ENCODE assay signal across 1 cellular context in genomic region chr20:2658414-2659354, GRCh38.
TF ChIP-seq lines count a peak whose summit lies in the region.

No MANE protein-coding gene starts in this region.

TF ChIP-seq in HEK293, 187 proteins besides CTCF, POLR2A, EP300 and RAD21 (continued from another document):
- TF ChIP-seq GLIS2 (tag by site-specific recombination; IDR thresholded peaks at IDR 0.05): peak; percentile 47; the same call in 1 of the 2 replicates
- TF ChIP-seq PATZ1 (tag by site-specific recombination; IDR thresholded peaks at IDR 0.05): peak; percentile 54
- TF ChIP-seq WT1 (tag by site-specific recombination; IDR thresholded peaks at IDR 0.05): no peak
- peak; percentile 47 for TF ChIP-seq IKZF3 (tag by site-specific recombination; IDR thresholded peaks at IDR 0.05)
- TF ChIP-seq ZEB2 (tag by site-specific recombination; IDR thresholded peaks at IDR 0.05): peak; percentile 62; the same call in 1 of the 2 replicates
- TF ChIP-seq AEBP2 (tag by site-specific recombination; IDR thresholded peaks at IDR 0.05; ENCODE audit: borderline replicate concordance): no peak
- TF ChIP-seq ZNF2 (tag by site-specific recombination; IDR thresholded peaks at IDR 0.05): no peak
- TF ChIP-seq ZNF341 (tag by site-specific recombination; IDR thresholded peaks at IDR 0.05; ENCODE audit: low read depth): peak; percentile 81
- no peak; the same call in none of the 2 replicates for TF ChIP-seq KLF8 (tag by site-specific recombination; IDR thresholded peaks at IDR 0.05)
- TF ChIP-seq ZNF221 (tag by site-specific recombination; IDR thresholded peaks at IDR 0.05; ENCODE audit: borderline replicate concordance): no peak
- TF ChIP-seq INSM2 (tag by site-specific recombination; IDR thresholded peaks at IDR 0.05): peak; percentile 60; the same call in 1 of the 2 replicates
- 0 out of 2 replicates have a peak, but pooled peaks have one; percentile 39 for TF ChIP-seq ZNF558 (tag by site-specific recombination; IDR thresholded peaks at IDR 0.05)
- no peak for TF ChIP-seq ZNF132 (tag by site-specific recombination; IDR thresholded peaks at IDR 0.05; ENCODE audit: borderline replicate concordance)
- peak; percentile 53 for TF ChIP-seq ZNF335 (tag by site-specific recombination; conservative IDR thresholded peaks at IDR 0.05)
- peak; percentile 98 for TF ChIP-seq ZNF600 (tag by site-specific recombination; IDR thresholded peaks at IDR 0.05)
- TF ChIP-seq GLIS1 (tag by site-specific recombination; IDR thresholded peaks at IDR 0.05): peak; percentile 10; the same call in 1 of the 2 replicates
- TF ChIP-seq ZNF473 (tag by site-specific recombination; IDR thresholded peaks at IDR 0.05): no peak
- TF ChIP-seq PBX3 (CRISPR knock-in tag; IDR thresholded peaks at IDR 0.05): no peak
- TF ChIP-seq MZF1 (tag by site-specific recombination; IDR thresholded peaks at IDR 0.05; ENCODE audit: borderline replicate concordance): peak; percentile 73
- TF ChIP-seq ZNF366 (tag by site-specific recombination; conservative IDR thresholded peaks at IDR 0.05): peak; percentile 86
- no peak for TF ChIP-seq TSHZ1 (tag by site-specific recombination; IDR thresholded peaks at IDR 0.05; ENCODE audit: borderline replicate concordance)
